In the genomic region with DNA sequence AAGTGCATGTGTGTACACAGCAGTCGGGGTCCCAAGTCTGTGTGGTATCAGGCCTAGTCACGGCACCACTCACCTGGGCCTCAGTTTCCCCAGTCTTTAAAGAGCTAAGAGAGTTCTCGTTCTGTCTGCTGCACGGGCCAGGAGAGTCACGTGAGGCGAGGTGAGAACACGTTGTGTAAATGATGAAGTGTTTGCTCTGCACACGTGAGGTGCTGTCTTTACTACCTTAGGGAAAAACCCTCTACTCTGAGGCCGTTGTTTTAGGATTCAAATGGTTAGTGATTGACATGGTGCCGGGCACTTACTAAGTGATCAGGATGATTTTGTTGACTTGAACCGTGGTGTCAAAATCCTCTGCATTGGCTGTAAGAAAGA, we compare ENCODE assay signal across 10 cellular contexts.
A peak's percentile ranks its signal among the peaks of the same experiment; 100 is the strongest.
DNase-seq lines count a peak whose midpoint lies in the region; ATAC-seq and TF ChIP-seq lines count a peak whose summit lies in the region.
"Had no signal": no experiment of that assay in that cellular context is flagged by ENCODE, and none has a peak within 500 bp of the region (broad histone marks: within the 10 kb centered on the region; RNA-seq: fewer than 3 reads in every experiment).

No MANE protein-coding gene starts in this region.

- 45 to 51% methylated on average over 11 of the region's 11 CpGs for WGBS in aorta, 2 donors

- DNase-seq in Right ventricle myocardium inferior (ENCODE audit: missing footprints) (peak; percentile 4), left ventricle myocardium superior (no peak), coronary artery (ENCODE audit: low spot score) (peak; percentile 26), aorta (peak in 1 of 2 donors; percentile 8), GDM1 (lab: John Stamatoyannopoulos, UW) (no peak)
- DNase-seq in activated CD4-positive, alpha-beta T cell treated with anti-CD3 and anti-CD28 coated beads for 1 hour, result no peak
- DNase-seq: CD4-positive, CD25-positive, alpha-beta regulatory T cell; HCEC 1CT had no signal

- H3K36me3 ChIP-seq in muscle layer of colon (ENCODE audit: insufficient read depth, low read length) (peaks cover 3% of the 10 kb centered on the region), aorta (ENCODE audit: control insufficient read depth in 1 of 2, insufficient read depth in 2 of 2, low read length in 1 of 2) (no peaks in the 10 kb centered on the region)

- H3K9me3 ChIP-seq in muscle layer of colon (ENCODE audit: low read length), result no peaks in the 10 kb centered on the region
- no peaks in the 10 kb centered on the region for H3K9me3 ChIP-seq in aorta (ENCODE audit: control insufficient read depth, low read length)

- no peak for TF ChIP-seq CTCF in coronary artery (IDR thresholded peaks at IDR 0.05)

- H3K9ac ChIP-seq in muscle layer of colon (ENCODE audit: low read length), result peak overlapping the region; percentile 87

- H3K27ac ChIP-seq in coronary artery (peak overlapping the region; percentile 96 to 100), muscle layer of colon (ENCODE audit: low read depth, low read length) (peak overlapping the region; percentile 92), aorta (ENCODE audit: low read depth in 1 of 2, low read length in 2 of 2) (peak overlapping the region; percentile 6 to 58)

- intact Hi-C loops in Right ventricle myocardium inferior (cut with DNase I) (no loop called here), left ventricle myocardium superior (cut with micrococcal nuclease) (no loop called here), aorta (cut with DNase I) (no loop called here)

- ATAC-seq in Right ventricle myocardium inferior, result no peak
- no peak for ATAC-seq in left ventricle myocardium superior
- ATAC-seq in aorta (ENCODE audit: low FRiP score), result no peak
- no peak for ATAC-seq in GM18511 (IDR thresholded peaks at IDR 0.05; ENCODE audit: unreplicated experiment)

- H3K4me1 ChIP-seq in muscle layer of colon (ENCODE audit: insufficient read depth, low read length) (peaks cover 86% of the 10 kb centered on the region), aorta (ENCODE audit: control insufficient read depth in 1 of 2, insufficient read depth in 2 of 2, low read length in 2 of 2) (peaks cover 3% of the 10 kb centered on the region in 2 donors)

- H3K27me3 ChIP-seq in muscle layer of colon (ENCODE audit: control insufficient read depth in 1 of 2, insufficient read depth in 2 of 2, low read length in 2 of 2) (no peaks in the 10 kb centered on the region), aorta (ENCODE audit: control insufficient read depth in 1 of 2, insufficient read depth in 2 of 2, low read length in 1 of 2) (no peaks in the 10 kb centered on the region)

- H3K4me3 ChIP-seq in coronary artery (peak overlapping the region; percentile 54), muscle layer of colon (ENCODE audit: low read depth in 1 of 2, low read length in 2 of 2) (peak overlapping the region in 1 of 2 donors; percentile 58), aorta (ENCODE audit: low read length in 2 of 2) (no peak overlapping the region)

Comparison
In these comparisons a context has a peak if more than half of its experiments do, and no peak if none do; other contexts are left out.
1. DNase-seq: peak in Right ventricle myocardium inferior (single experiment) and coronary artery (single experiment); none in left ventricle myocardium superior (single experiment), activated CD4-positive, alpha-beta T cell treated with anti-CD3 and anti-CD28 coated beads for 1 hour (single experiment) and GDM1 (single experiment).
2. H3K27ac ChIP-seq: peak in every context shown above with its lines; median percentile 98 in coronary artery; 92 in muscle layer of colon; 32 in aorta.